ENCODE assay signal across 1 cellular context in the genomic region with DNA sequence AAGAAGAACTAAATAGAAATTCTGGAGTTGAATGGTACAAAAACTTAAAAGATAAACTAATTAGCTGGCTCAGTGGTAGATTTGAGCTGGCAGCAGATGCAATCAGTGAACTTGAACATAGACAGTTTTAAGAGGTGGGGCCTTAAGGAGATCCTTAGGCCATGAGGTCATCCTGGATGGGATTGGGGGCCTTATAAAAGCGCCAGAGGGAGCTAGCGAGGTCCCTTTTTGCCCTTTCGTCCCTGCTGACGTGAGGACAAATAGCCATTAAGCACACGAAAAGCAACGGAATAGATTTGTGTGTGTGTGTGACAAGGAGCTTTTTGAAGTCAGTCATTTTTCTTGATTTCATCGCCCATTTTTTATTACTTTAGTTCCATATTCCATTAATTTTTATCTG.
A peak's percentile ranks its signal among the peaks of the same experiment; 100 is the strongest.
TF ChIP-seq lines count a peak whose summit lies in the region.

No MANE protein-coding gene starts in this region.

TF ChIP-seq in K562, 482 proteins besides CTCF, POLR2A, EP300 and RAD21 (continued from another document):
- TF ChIP-seq ATF3 (IDR thresholded peaks at IDR 0.05) (peak; percentile 36; the same call in 1 of the 2 replicates), ATF3 (CRISPR knock-in tag; conservative IDR thresholded peaks at IDR 0.05) (no peak), ATF7 (IDR thresholded peaks at IDR 0.05) (peak; percentile 79)
TF ChIP-seq in K562: peak in this region for 3.
